Comparison of ENCODE assay signal across 8 cellular contexts in the genomic region with DNA sequence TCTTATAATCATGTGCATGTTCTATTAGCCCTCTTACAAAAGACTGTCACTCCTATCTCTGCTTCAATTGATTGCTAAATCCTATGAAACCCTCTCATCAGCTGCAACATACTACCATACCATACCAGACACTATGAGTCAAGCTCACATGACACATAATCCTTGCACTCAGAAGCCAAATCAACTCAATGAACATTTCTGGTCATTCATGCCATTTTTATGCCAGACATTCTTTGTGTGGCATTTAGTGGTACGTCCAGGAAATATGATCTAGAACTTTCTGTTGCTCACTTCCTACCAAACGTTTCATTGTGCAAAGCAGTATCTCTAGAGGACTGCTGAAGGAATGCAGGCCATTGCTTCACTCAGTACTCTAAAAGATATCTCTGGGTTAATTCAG.
A peak's percentile ranks its signal among the peaks of the same experiment; 100 is the strongest.
DNase-seq lines count a peak whose midpoint lies in the region; ATAC-seq, FAIRE-seq and TF ChIP-seq lines count a peak whose summit lies in the region.

No MANE protein-coding gene starts in this region.

- TF ChIP-seq CTCF in A673 (conservative IDR thresholded peaks at IDR 0.05; ENCODE audit: low read depth, low read length) = no peak
- TF ChIP-seq CTCF in astrocyte (IDR thresholded peaks at IDR 0.05; ENCODE audit: insufficient read depth, low read depth, low read length) = no peak
- TF ChIP-seq CTCF in esophagus muscularis mucosa (IDR thresholded peaks at IDR 0.05) = no peak

- no peak overlapping the region for H3K4me3 Mint-ChIP-seq in astrocyte (ENCODE audit: unreplicated experiment)

- no peak for ATAC-seq in HG02759 (IDR thresholded peaks at IDR 0.05; ENCODE audit: unreplicated experiment)

- no peaks in the 10 kb centered on the region for H3K79me2 ChIP-seq in astrocyte (ENCODE audit: insufficient read depth, low read length)

- H3K9ac ChIP-seq in astrocyte (ENCODE audit: low read length) = no peak overlapping the region

- H3K4me1 ChIP-seq in A673 (ENCODE audit: insufficient read depth, low read length, poor library complexity, severe bottlenecking) = peaks cover 7% of the 10 kb centered on the region
- H3K4me1 ChIP-seq in astrocyte (ENCODE audit: insufficient read depth, low read length) = peaks cover 11% of the 10 kb centered on the region
- peaks cover 9 to 33% (median 21%) of the 10 kb centered on the region in 4 donors for H3K4me1 ChIP-seq in esophagus muscularis mucosa

- BruUV-seq in A673 (replicated peaks; lab: Mats Ljungman, UMichigan) = no TSS peak

- intact Hi-C loops in A673 (cut with micrococcal nuclease; ENCODE audit: unreplicated experiment) = no loop called here
- intact Hi-C loops in esophagus muscularis mucosa (cut with DNase I) = no loop called here

- H3K27ac ChIP-seq in A673 (ENCODE audit: low read depth, low read length, poor library complexity, severe bottlenecking) = no peak overlapping the region
- no peak overlapping the region for H3K27ac ChIP-seq in astrocyte (ENCODE audit: low read depth, low read length)
- no peak overlapping the region for H3K27ac ChIP-seq in esophagus muscularis mucosa (replicated peaks in 1 of 4)

- no peaks in the 10 kb centered on the region for H3K27me3 Mint-ChIP-seq in astrocyte (ENCODE audit: low read depth, unreplicated experiment)

- no peak overlapping the region for H3K4me2 ChIP-seq in astrocyte (ENCODE audit: low read length)

- peaks cover 37% of the 10 kb centered on the region for H3K4me1 Mint-ChIP-seq in astrocyte (ENCODE audit: low read depth, unreplicated experiment)

- H3K27me3 ChIP-seq in A673 (replicated peaks; ENCODE audit: insufficient read depth, low read depth, low read length, poor library complexity) = no peaks in the 10 kb centered on the region
- H3K27me3 ChIP-seq in astrocyte (ENCODE audit: insufficient read depth, low read length) = no peaks in the 10 kb centered on the region
- H3K27me3 ChIP-seq in esophagus muscularis mucosa = no peaks in the 10 kb centered on the region

- FAIRE-seq in astrocyte (lab: Jason Lieb, UNC) = peak; percentile 95

- no peak overlapping the region for H3K4me3 ChIP-seq in A673 (ENCODE audit: low read depth, low read length, poor library complexity, severe bottlenecking)
- no peak overlapping the region for H3K4me3 ChIP-seq in astrocyte (ENCODE audit: insufficient read depth, low read depth, low read length)
- no peak overlapping the region for H3K4me3 ChIP-seq in esophagus muscularis mucosa

- H3K36me3 ChIP-seq in A673 (ENCODE audit: insufficient read depth, low read length, poor library complexity, severe bottlenecking) = no peaks in the 10 kb centered on the region
- peaks cover 3% of the 10 kb centered on the region for H3K36me3 ChIP-seq in astrocyte (ENCODE audit: insufficient read depth, low read length)
- peaks cover 0 to 15% (median 3%) of the 10 kb centered on the region in 4 donors for H3K36me3 ChIP-seq in esophagus muscularis mucosa

- H3K27ac Mint-ChIP-seq in astrocyte (ENCODE audit: unreplicated experiment) = no peak overlapping the region

- H3K9me3 Mint-ChIP-seq in astrocyte (ENCODE audit: unreplicated experiment) = no peaks in the 10 kb centered on the region

- CTCF ChIA-PET in A673 (lab: Charles Lee) = no interaction called here

- H2AFZ ChIP-seq in astrocyte (ENCODE audit: low read depth, low read length) = no peak overlapping the region

- H4K20me1 ChIP-seq in astrocyte (ENCODE audit: insufficient read depth, low read length) = peaks cover 8% of the 10 kb centered on the region

- TF ChIP-seq POLR2A in esophagus muscularis mucosa (IDR thresholded peaks at IDR 0.05; ENCODE audit: low read depth) = no peak

- POLR2A ChIA-PET in A673 (lab: Charles Lee; ENCODE audit: low non-redundant PET) = no interaction called here

- no peak for TF ChIP-seq EP300 in esophagus muscularis mucosa (IDR thresholded peaks at IDR 0.05)

- H3K9me3 ChIP-seq in A673 (ENCODE audit: low read depth, low read length, poor library complexity, severe bottlenecking) (no peaks in the 10 kb centered on the region), astrocyte (ENCODE audit: insufficient read depth, low read depth, low read length) (no peaks in the 10 kb centered on the region), esophagus muscularis mucosa (no peaks in the 10 kb centered on the region)

- peaks cover 10% of the 10 kb centered on the region for H3K36me3 Mint-ChIP-seq in astrocyte (ENCODE audit: low read depth, unreplicated experiment)

- WGBS in esophagus muscularis mucosa = 60% methylated on average over 2 of the region's 2 CpGs

- peak; percentile 45 for DNase-seq in A673 (ENCODE audit: low spot score)
- peak; percentile 92 for DNase-seq in HT1080 (ENCODE audit: low read depth)
- DNase-seq in astrocyte (ENCODE audit: low read depth) = peak; percentile 92
- peak; percentile 83 for DNase-seq in kidney tubule cell (ENCODE audit: low spot score)
- no peak for DNase-seq in NCI-H1930 (lab: John Stamatoyannopoulos, UW)
- no peak for DNase-seq in esophagus muscularis mucosa (ENCODE audit: extremely low spot score)
- no peak for DNase-seq in epidermal melanocyte (ENCODE audit: insufficient read length, low spot score)

Comparison
In these comparisons a context has a peak if more than half of its experiments do, and no peak if none do; other contexts are left out.
1. DNase-seq: peak in A673 (single experiment), HT1080 (single experiment), astrocyte (single experiment) and kidney tubule cell (single experiment); none in NCI-H1930 (0 of 2), esophagus muscularis mucosa (single experiment) and epidermal melanocyte (single experiment).